In genomic region chr1:3624194-3625136, GRCh38 we compare ENCODE assay signal across 8 cellular contexts. TPM values are rescaled to one million over a fixed set of nuclear protein-coding genes. Genes with fewer than 3 reads are reported as not detected.
A peak's percentile ranks its signal among the peaks of the same experiment; 100 is the strongest.
DNase-seq lines count a peak whose midpoint lies in the region; ATAC-seq, FAIRE-seq and TF ChIP-seq lines count a peak whose summit lies in the region.

Gene TPRG1L, plus strand, starts transcription at chr1:3625015. Its CDS starts 58 bp downstream, at chr1:3625073.

- TF ChIP-seq POLR2A in GM12891 (IDR thresholded peaks at IDR 0.05; ENCODE audit: low read depth, low read length), result no peak
- peak; percentile 47 for TF ChIP-seq POLR2A in transverse colon (IDR thresholded peaks at IDR 0.05)

- H3K27ac ChIP-seq in adipose tissue (ENCODE audit: low read depth, low read length) (no peak within 1 kb of the TSS), cardiac muscle cell (peak within 1 kb of the TSS; percentile 44), transverse colon (peak within 1 kb of the TSS; percentile 82 to 94 (median 92))

- TF ChIP-seq CTCF in cardiac muscle cell (IDR thresholded peaks at IDR 0.05; ENCODE audit: low read depth, low read length) (no peak), transverse colon (IDR thresholded peaks at IDR 0.05) (no peak)

- peak; percentile 98 for FAIRE-seq in GM12891 (lab: Jason Lieb, UNC)

- peaks cover 22% of the 10 kb centered on the region for H3K36me3 ChIP-seq in cardiac muscle cell
- peaks cover 0 to 18% (median 8%) of the 10 kb centered on the region in 4 donors for H3K36me3 ChIP-seq in transverse colon

- peak within 1 kb of the TSS; percentile 84 to 99 (median 98) for H3K4me3 Mint-ChIP-seq in T-cell

- H3K4me1 Mint-ChIP-seq in T-cell, result peaks cover 42 to 48% (median 47%) of the 10 kb centered on the region in 3 donors

- H3K27ac Mint-ChIP-seq in T-cell, result peak within 1 kb of the TSS; percentile 80 to 92

- intact Hi-C loops in transverse colon (cut with DNase I; ENCODE audit: low total_unique reads), result loop anchor here (10.0 kb wide), 1 partner anchor 1430 kb away; the partner anchor contains the start of gene FAAP20

- H3K27me3 Mint-ChIP-seq in T-cell, result no peaks in the 10 kb centered on the region

- ATAC-seq in HG02840 (IDR thresholded peaks at IDR 0.05; ENCODE audit: low FRiP score, unreplicated experiment) (peak; percentile 94), T-cell (replicated peaks in 1 of 4) (peak; percentile 91 to 95 (median 93))

- POLR2A ChIA-PET in T-cell (lab: Charles Lee), result no interaction called here

- 0 to 1% (median 0%) methylated on average over 88 to 107 of the region's 108 CpGs for WGBS in adipose tissue, 3 donors
- 1 to 7% methylated on average over 3 to 100 of the region's 108 CpGs for WGBS in transverse colon (ENCODE audit: low coverage in 1 of 2), 2 donors

- H3K27me3 ChIP-seq in cardiac muscle cell, result no peaks in the 10 kb centered on the region
- H3K27me3 ChIP-seq in transverse colon, result no peaks in the 10 kb centered on the region

- H3K4me3 ChIP-seq in cardiac muscle cell (peak within 1 kb of the TSS; percentile 99), transverse colon (peak within 1 kb of the TSS; percentile 78 to 98 (median 94))

- H3K36me3 Mint-ChIP-seq in T-cell, result peaks cover 13% of the 10 kb centered on the region

- H3K9me3 Mint-ChIP-seq in T-cell, result no peaks in the 10 kb centered on the region

- TF ChIP-seq EP300 in transverse colon (IDR thresholded peaks at IDR 0.05; ENCODE audit: low read depth), result peak; percentile 12

- CTCF ChIA-PET in T-cell (lab: Charles Lee), result no interaction called here

- H3K4me1 ChIP-seq in cardiac muscle cell (ENCODE audit: low read depth) (peaks cover 8% of the 10 kb centered on the region), transverse colon (peaks cover 15 to 27% (median 24%) of the 10 kb centered on the region in 4 donors)

- peak; percentile 100 for DNase-seq in GM12891 (ENCODE audit: insufficient read length, low spot score)
- peak; percentile 96 for DNase-seq in NCI-H1436 (lab: John Stamatoyannopoulos, UW)
- peak; percentile 94 to 99 (median 98) for DNase-seq in T-cell
- DNase-seq in cardiac muscle cell (ENCODE audit: low read depth in 1 of 2, low spot score in 1 of 2), result peak; percentile 97 to 99
- peak; percentile 96 for DNase-seq in pons (ENCODE audit: low spot score)
- DNase-seq in transverse colon, result peak; percentile 99

- in situ Hi-C loops in transverse colon (cut with MboI; ENCODE audit: low pct_ligation_motif_present in 1 of 4, low pct_unique_long_range_greater_than_20kb in 1 of 4, low sequenced_read_pairs in 3 of 4), result loop anchor here in 1 of 4 donors (10.0 kb wide), 1 partner anchor 140 kb away; no protein-coding TSS in a partner anchor

- no peaks in the 10 kb centered on the region for H3K9me3 ChIP-seq in cardiac muscle cell (ENCODE audit: low read depth)
- no peaks in the 10 kb centered on the region for H3K9me3 ChIP-seq in transverse colon

TF ChIP-seq in GM12891, 5 proteins besides CTCF, POLR2A, EP300 and RAD21:
- TF ChIP-seq TAF1 (IDR thresholded peaks at IDR 0.05; ENCODE audit: low read depth, low read length) (no peak), SPI1 (IDR thresholded peaks at IDR 0.05; ENCODE audit: low read depth, low read length) (peak; percentile 66)

RNA-seq across cellular contexts. Expression of gene TPRG1L, which starts in this region (rescaled TPM):
- 10.6 TPM for polyA plus RNA-seq in GM12891 (2012; ENCODE audit: low read depth, missing spikeins)
- total RNA-seq in T-cell (10 to 100 TPM; 36.7 to 48.5 (median 45.4) TPM), cardiac muscle cell (9.3 and 16.0 TPM in 2 replicates), transverse colon (10 to 100 TPM; 24.5 to 86.8 (median 56.0) TPM)
- polyA plus RNA-seq in adipose tissue (10 to 100 TPM; 22.8 to 49.7 (median 30.9) TPM), cardiac muscle cell (18.8 and 32.3 TPM in 2 replicates)
